Comparison of ENCODE assay signal across 31 cellular contexts in the genomic region with DNA sequence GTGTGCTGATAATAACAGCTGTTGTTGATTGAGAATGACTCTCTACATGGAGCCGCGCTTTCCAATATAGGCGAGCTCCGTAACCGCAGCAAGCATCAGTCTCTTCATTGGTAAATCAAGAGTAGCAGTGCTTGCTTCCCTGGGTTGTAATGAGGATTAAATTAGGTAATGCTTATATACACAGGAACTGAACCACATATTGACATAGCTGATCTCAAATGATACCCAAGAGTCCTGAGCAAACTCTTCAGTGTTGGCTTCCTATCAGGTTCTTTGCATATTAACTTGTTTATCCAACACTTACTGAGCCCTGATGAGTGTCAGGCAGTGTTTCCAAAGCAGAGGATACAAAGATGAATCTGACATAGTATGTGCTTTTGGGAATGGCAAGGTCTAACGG. TPM values are rescaled to one million over a fixed set of nuclear protein-coding genes. Genes with fewer than 3 reads are reported as not detected.
DNase-seq lines count a peak whose midpoint lies in the region; ATAC-seq lines count a peak whose summit lies in the region.
"Had no signal": no experiment of that assay in that cellular context is flagged by ENCODE, and none has a peak within 500 bp of the region (broad histone marks: within the 10 kb centered on the region; RNA-seq: fewer than 3 reads in every experiment).

No MANE protein-coding gene starts in this region.

- H3K4me2 ChIP-seq in mesendoderm (ENCODE audit: low read length): no peak overlapping the region
- H3K4me2 ChIP-seq: PC-9 had no signal

- no peaks in the 10 kb centered on the region for H3K79me1 ChIP-seq in mesendoderm (ENCODE audit: low read length)

- peak; percentile 43 for ATAC-seq in esophagus mucosa
- ATAC-seq: activated CD4-positive, CD25-positive, alpha-beta regulatory T cell treated with anti-CD3 and anti-CD28 coated beads, Interleukin-2, amount 50 U/mL, for 24 hours; body of pancreas; lower lobe of right lung; naive thymus-derived CD4-positive, alpha-beta T cell had no signal

- no peak overlapping the region for H4K5ac ChIP-seq in mesendoderm (ENCODE audit: low read length)

- H3K36me3 ChIP-seq in mesendoderm (ENCODE audit: control insufficient read depth, insufficient read depth, low read length) (no peaks in the 10 kb centered on the region), SJCRH30 (no peaks in the 10 kb centered on the region; the same call in 1 of the 2 replicates)
- H3K36me3 ChIP-seq: adrenal gland, esophagus muscularis mucosa, lower lobe of right lung, neutrophil, right atrium auricular region, suprapubic skin had no signal

- H2AK5ac ChIP-seq in mesendoderm (ENCODE audit: low read length): no peak overlapping the region

- no peak overlapping the region for H3K56ac ChIP-seq in mesendoderm (ENCODE audit: low read length)

- H3K9me3 ChIP-seq in SJCRH30 (replicated peaks): 0 out of 2 replicates have a peak, but pooled peaks cover 3% of the 10 kb centered on the region
- H3K9me3 ChIP-seq: adrenal gland, body of pancreas, esophagus muscularis mucosa, lower lobe of right lung, neutrophil, suprapubic skin had no signal

- no peak overlapping the region for H2BK120ac ChIP-seq in mesendoderm (ENCODE audit: low read depth, low read length)

- H3K18ac ChIP-seq in mesendoderm (ENCODE audit: low read length): no peak overlapping the region

- no peak overlapping the region for H2BK5ac ChIP-seq in mesendoderm (ENCODE audit: low read length)

- no peak overlapping the region for H2BK15ac ChIP-seq in mesendoderm (replicated peaks; ENCODE audit: low read depth)

- H4K8ac ChIP-seq in mesendoderm (ENCODE audit: low read depth, low read length): no peak overlapping the region

- no peak overlapping the region for H3K9ac ChIP-seq in mesendoderm (ENCODE audit: low read length)

- H3K27me3 ChIP-seq in mesendoderm (ENCODE audit: insufficient read depth, low read length, poor library complexity) (no peaks in the 10 kb centered on the region), SJCRH30 (peaks cover 5% of the 10 kb centered on the region; the same call in 1 of the 2 replicates)
- H3K27me3 ChIP-seq: adrenal gland, body of pancreas, neutrophil, right atrium auricular region, suprapubic skin had no signal

- DNase-seq in NCI-H1417 (lab: John Stamatoyannopoulos, UW) (peak; percentile 23 to 78 (median 37)), NCI-H1417 treated with DMSO at 0.1 percent for 48 hours (lab: John Stamatoyannopoulos, UW) (no peak), NCI-H1930 (lab: John Stamatoyannopoulos, UW) (peak; percentile 40 to 70), NCI-H510A treated with DMSO at 0.1 percent for 48 hours (lab: John Stamatoyannopoulos, UW) (peak; percentile 94), mesendoderm (no peak), SJCRH30 (no peak)
- DNase-seq in activated CD8-positive, alpha-beta memory T cell treated with anti-CD3 and anti-CD28 coated beads, Interleukin-2, amount 50 U/mL, for 48 hours: no peak
- DNase-seq: activated CD4-positive, alpha-beta T cell treated with anti-CD3 and anti-CD28 coated beads, Interleukin-2, amount 50 U/mL, for 4 hours; activated naive CD4-positive, alpha-beta T cell; adrenal gland; body of pancreas; endodermal cell; foreskin fibroblast; GOT3; Kasumi-1; lower lobe of right lung; naive thymus-derived CD4-positive, alpha-beta T cell; NCI-H2227 treated with DMSO at 0.1 percent for 48 hours; NK-92 treated with Interleukin-12 subunit alpha and Interleukin-12 subunit beta, amount 100 ng/mL, for 24 hours; PC-9; posterior cingulate gyrus; small intestine; stimulated activated naive CD4-positive, alpha-beta T cell; T-helper 2 cell had no signal

- no peaks in the 10 kb centered on the region for H3K4me1 ChIP-seq in mesendoderm (ENCODE audit: control insufficient read depth, low read depth, low read length)
- no peaks in the 10 kb centered on the region for H3K4me1 ChIP-seq in SJCRH30
- H3K4me1 ChIP-seq: adrenal gland, body of pancreas, esophagus muscularis mucosa, lower lobe of right lung, suprapubic skin had no signal

- H3K4ac ChIP-seq in mesendoderm (ENCODE audit: low read depth, low read length): no peak overlapping the region

- no peak overlapping the region for H3K23ac ChIP-seq in mesendoderm (ENCODE audit: low read length)

- no CpG with 5 or more reads among the region's 6 CpGs for WGBS in mesendoderm (ENCODE audit: extremely low coverage, insufficient coverage, low lambda C conversion rate)

- no peak overlapping the region for H3K4me3 ChIP-seq in mesendoderm (ENCODE audit: low read length)
- no peak overlapping the region for H3K4me3 ChIP-seq in SJCRH30
- H3K4me3 ChIP-seq: adrenal gland, body of pancreas, esophagus muscularis mucosa, lower lobe of right lung, PC-9, right atrium auricular region, suprapubic skin had no signal

- no peaks in the 10 kb centered on the region for H3K79me2 ChIP-seq in mesendoderm (ENCODE audit: control insufficient read depth, insufficient read depth, low read length)

- H3K27ac ChIP-seq in mesendoderm (ENCODE audit: low read depth, low read length) (no peak overlapping the region), SJCRH30 (no peak overlapping the region)
- H3K27ac ChIP-seq: 22Rv1, adrenal gland, body of pancreas, esophagus muscularis mucosa, lower lobe of right lung, neutrophil, PC-9, right atrium auricular region, suprapubic skin had no signal

RNA-seq across cellular contexts. Expression of a gene that starts 46.4 kb away (rescaled TPM):
- total RNA-seq in esophagus mucosa: 23.6 TPM
- polyA plus RNA-seq in mesendoderm (2013, experiment 1 of 2): 6.7 TPM
- polyA plus RNA-seq in mesendoderm (2013, experiment 2 of 2): 6.6 TPM
- 3.4 and 4.3 TPM in 2 replicates for total RNA-seq in SJCRH30 (2014; rRNA removed; shearing (Covaris generic))

Comparison
In these comparisons a context has a peak if more than half of its experiments do, and no peak if none do; other contexts are left out.
1. DNase-seq: peak in NCI-H1417 (3 of 3), NCI-H1930 (2 of 2) and NCI-H510A treated with DMSO at 0.1 percent for 48 hours (single experiment); none in NCI-H1417 treated with DMSO at 0.1 percent for 48 hours (single experiment), mesendoderm (single experiment), SJCRH30 (0 of 2) and activated CD8-positive, alpha-beta memory T cell treated with anti-CD3 and anti-CD28 coated beads, Interleukin-2, amount 50 U/mL, for 48 hours (single experiment).